21 cellular contexts compared by ENCODE assay signal in the genomic region with DNA sequence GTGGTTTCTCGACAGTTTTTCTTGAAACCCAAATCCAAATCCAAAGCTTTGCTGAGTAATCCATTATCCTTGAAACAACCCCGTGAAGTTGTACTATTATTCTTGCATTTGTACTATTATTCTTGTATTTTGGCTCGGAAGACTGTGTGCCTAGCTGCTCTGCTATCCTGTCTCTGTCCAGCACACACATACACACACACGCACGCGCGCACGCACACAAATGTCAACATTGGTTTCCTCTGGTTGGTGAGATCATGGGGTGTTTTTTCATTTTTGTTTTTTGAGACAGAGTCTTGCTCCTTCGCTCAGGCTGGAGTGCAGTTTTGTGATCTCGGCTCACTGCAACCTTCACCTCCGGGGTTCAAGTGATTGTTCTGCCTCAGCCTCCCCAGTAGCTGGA. TPM values are rescaled to one million over a fixed set of nuclear protein-coding genes. Genes with fewer than 3 reads are reported as not detected.
DNase-seq lines count a peak whose midpoint lies in the region; ATAC-seq, FAIRE-seq and TF ChIP-seq lines count a peak whose summit lies in the region.
"Had no signal": no experiment of that assay in that cellular context is flagged by ENCODE, and none has a peak within 500 bp of the region (broad histone marks: within the 10 kb centered on the region; RNA-seq: fewer than 3 reads in every experiment).

No MANE protein-coding gene starts in this region.

- no peak for TF ChIP-seq POLR2A in A549 (IDR thresholded peaks at IDR 0.05; ENCODE audit: low read length)

- no peak for TF ChIP-seq EP300 in A549 (IDR thresholded peaks at IDR 0.05)

- no peak overlapping the region for H3K4me3 ChIP-seq in A549
- H3K4me3 ChIP-seq in HEK293 (ENCODE audit: low read depth, low read length), result no peak overlapping the region
- no peak overlapping the region for H3K4me3 ChIP-seq in hepatocyte
- H3K4me3 ChIP-seq: HAP-1 had no signal

- H3K9me3 ChIP-seq in A549 (no peaks in the 10 kb centered on the region), HEK293 (ENCODE audit: control insufficient read depth, insufficient read depth, low read depth, low read length) (no peaks in the 10 kb centered on the region), hepatocyte (ENCODE audit: low read depth) (no peaks in the 10 kb centered on the region)
- H3K9me3 ChIP-seq: HAP-1 had no signal

- no peak for ATAC-seq in A549
- ATAC-seq in GM19023 (IDR thresholded peaks at IDR 0.05; ENCODE audit: unreplicated experiment), result no peak

- H3K79me2 ChIP-seq in hepatocyte, result no peaks in the 10 kb centered on the region

- TF ChIP-seq RAD21 in A549 (conservative IDR thresholded peaks at IDR 0.05 in 1 of 2, IDR thresholded peaks at IDR 0.05 in 1 of 2), result no peak

- no peak for FAIRE-seq in A549 (lab: Jason Lieb, UNC)
- FAIRE-seq: G401.6, GM12892, GM19239, H54 had no signal

- peaks cover 8% of the 10 kb centered on the region for H3K27me3 ChIP-seq in hepatocyte

- TF ChIP-seq CTCF in A549 (IDR thresholded peaks at IDR 0.05) (no peak), HEK293 (tag by site-specific recombination; IDR thresholded peaks at IDR 0.05) (no peak), hepatocyte (IDR thresholded peaks at IDR 0.05; ENCODE audit: poor library complexity) (no peak)

- no peaks in the 10 kb centered on the region for H3K36me3 ChIP-seq in HEK293 (ENCODE audit: control insufficient read depth in 2 of 2, insufficient read depth in 1 of 2, low read length in 2 of 2)
- no peaks in the 10 kb centered on the region for H3K36me3 ChIP-seq in hepatocyte (replicated peaks; ENCODE audit: insufficient read depth, low read depth)
- H3K36me3 ChIP-seq: HAP-1 had no signal

- 68% methylated on average over 11 of the region's 11 CpGs for WGBS in A549 (ENCODE audit: missing lambda C conversion rate)
- WGBS in hepatocyte (ENCODE audit: low lambda C conversion rate, missing lambda C conversion rate), result 87% methylated on average over 11 of the region's 11 CpGs

- no peak overlapping the region for H2AFZ ChIP-seq in hepatocyte

- CTCF ChIA-PET in A549 (lab: Yijun Ruan, JAX), result interaction anchor here (0.9 to 13.0 kb wide), 7 partner anchors 10 to 202 kb away, joined by 3 to 121 read pairs (median 5); partner anchors contain the start of gene ACP4
- CTCF ChIA-PET in HEK293 (lab: Yijun Ruan, JAX), result interaction anchor here (0.6 to 2.4 kb wide), 8 partner anchors 11 to 779 kb away, joined by 3 to 10 read pairs (median 4); no protein-coding TSS in a partner anchor

- H4K20me1 ChIP-seq in hepatocyte (ENCODE audit: insufficient read depth, poor library complexity, severe bottlenecking), result no peaks in the 10 kb centered on the region

- H3K9me2 ChIP-seq in hepatocyte (replicated peaks; ENCODE audit: insufficient read depth), result no peaks in the 10 kb centered on the region

- H3K27ac ChIP-seq in A549, result no peak overlapping the region
- H3K27ac ChIP-seq in HEK293 (ENCODE audit: extremely low read depth, low read depth, low read length), result no peak overlapping the region
- H3K27ac ChIP-seq in hepatocyte, result no peak overlapping the region

- H3K4me2 ChIP-seq in A549 (no peak overlapping the region), hepatocyte (no peak overlapping the region)

- POLR2A ChIA-PET in A549 (lab: Yijun Ruan, JAX) (interaction anchor here (1.1 kb wide), 1 partner anchor 122 kb away, joined by 4 read pairs; no protein-coding TSS in a partner anchor), HEK293 (lab: Yijun Ruan, JAX) (no interaction called here)

- H3K4me1 ChIP-seq in A549 (peaks cover 14% of the 10 kb centered on the region; the same call in 1 of the 3 replicates), HEK293 (ENCODE audit: control insufficient read depth, insufficient read depth, low read length) (peaks cover 3% of the 10 kb centered on the region), hepatocyte (ENCODE audit: insufficient read depth) (no peaks in the 10 kb centered on the region)
- H3K4me1 ChIP-seq: HAP-1 had no signal

- DNase-seq in A549 (ENCODE audit: low read depth in 1 of 2, low spot score in 1 of 2), result no peak
- no peak for DNase-seq in ureter (ENCODE audit: low spot score)
- DNase-seq in hepatocyte (ENCODE audit: low spot score), result no peak
- DNase-seq: 8988T; C1 segment of cervical spinal cord; Calu3; CD4-positive, alpha-beta memory T cell; COR-L47; DMS53; DMS79 treated with DMSO at 0.1 percent for 48 hours; GOT3 had no signal

TF ChIP-seq in A549, 52 proteins besides CTCF, POLR2A, EP300 and RAD21:
- TF ChIP-seq JUNB (IDR thresholded peaks at IDR 0.05) (peak; percentile 5; the same call in 1 of the 2 replicates), RNF2 (IDR thresholded peaks at IDR 0.05; ENCODE audit: borderline replicate concordance, low read depth) (no peak)

TF ChIP-seq in PFSK-1, 5 proteins besides CTCF, POLR2A, EP300 and RAD21 (continues in another document):
- TF ChIP-seq FOXP2 (optimal IDR thresholded peaks at IDR 0.05; ENCODE audit: borderline replicate concordance, extremely low read depth, extremely low read length, insufficient read depth), result no peak
- peak; percentile 56 to 86 for TF ChIP-seq REST (IDR thresholded peaks at IDR 0.05; ENCODE audit: insufficient read depth in 1 of 2, low read depth in 2 of 2, low read length in 2 of 2)

RNA-seq across cellular contexts. Expression of gene KLK4, which starts 14.9 kb away (rescaled TPM):
- polyA plus RNA-seq in A549 (2011; rRNA removed), result not detected in 2 replicates
- not detected in 2 replicates for polyA plus RNA-seq in A549 (2012; cell fraction: cytosol; rRNA removed)
- 0.23 TPM in 1 of 2 replicates, not detected in the other for polyA plus RNA-seq in A549 (2012; cell fraction: nucleus; rRNA removed)
- not detected in 3 replicates for polyA plus RNA-seq in A549 (2017; fragmentation: RNase III; extraction: RNeasy Plus Mini Kit Qiagen cat#74134 plus additional on column Dnase treatment)
- not detected in 2 replicates for polyA minus RNA-seq in A549 (2011; rRNA and poly(A)+ RNA removed)
- polyA plus RNA-seq in PFSK-1 (2012; ENCODE audit: insufficient read length, low read depth), result 0.60 TPM
- not detected for total RNA-seq in ureter
- total RNA-seq in hepatocyte, result not detected in 2 replicates
- polyA plus RNA-seq in hepatocyte, result 0.28 and 0.33 TPM in 2 replicates
- total RNA-seq: A673; Calu3; CD4-positive, alpha-beta memory T cell had no signal
- polyA plus RNA-seq: BJ; CD4-positive, alpha-beta memory T cell had no signal

RNA-seq across cellular contexts. Expression of gene KLK5, which starts 26.7 kb away (rescaled TPM):
- polyA plus RNA-seq in A549 (2011; rRNA removed) (not detected in 2 replicates), A549 (2017; fragmentation: RNase III; extraction: RNeasy Plus Mini Kit Qiagen cat#74134 plus additional on column Dnase treatment) (not detected in 3 replicates), hepatocyte (0.24 TPM in 1 of 2 replicates, not detected in the other)
- 0.04 TPM in 1 of 2 replicates, not detected in the other for polyA plus RNA-seq in A549 (2012; cell fraction: cytosol; rRNA removed)
- polyA plus RNA-seq in A549 (2012; cell fraction: nucleus; rRNA removed), result not detected in 2 replicates
- not detected in 2 replicates for polyA minus RNA-seq in A549 (2011; rRNA and poly(A)+ RNA removed)
- polyA plus RNA-seq in PFSK-1 (2012; ENCODE audit: insufficient read length, low read depth), result not detected
- total RNA-seq in ureter (not detected), hepatocyte (not detected in 2 replicates)
- total RNA-seq: A673; CD4-positive, alpha-beta memory T cell had no signal
- polyA plus RNA-seq: BJ; CD4-positive, alpha-beta memory T cell had no signal

RNA-seq across cellular contexts. Expression of gene KLK6, which starts 43.2 kb away (rescaled TPM):
- polyA plus RNA-seq in A549 (2011; rRNA removed) (0.13 TPM in 2 replicates), A549 (2017; fragmentation: RNase III; extraction: RNeasy Plus Mini Kit Qiagen cat#74134 plus additional on column Dnase treatment) (not detected in 3 replicates), hepatocyte (5.4 and 7.6 TPM in 2 replicates)
- polyA plus RNA-seq in A549 (2012; cell fraction: cytosol; rRNA removed), result 0.05 TPM in 1 of 2 replicates, not detected in the other
- 0.04 TPM in 1 of 2 replicates, not detected in the other for polyA plus RNA-seq in A549 (2012; cell fraction: nucleus; rRNA removed)
- polyA minus RNA-seq in A549 (2011; rRNA and poly(A)+ RNA removed), result not detected in 2 replicates
- not detected for polyA plus RNA-seq in PFSK-1 (2012; ENCODE audit: insufficient read length, low read depth)
- total RNA-seq in ureter (not detected), hepatocyte (1.1 and 2.0 TPM in 2 replicates)
- total RNA-seq: A673; CD4-positive, alpha-beta memory T cell had no signal
- polyA plus RNA-seq: BJ; CD4-positive, alpha-beta memory T cell had no signal

RNA-seq across cellular contexts. Expression of gene KLK2, which starts 52.9 kb away (rescaled TPM):
- polyA plus RNA-seq in A549 (2011; rRNA removed) (0.42 and 0.49 TPM in 2 replicates), A549 (2017; fragmentation: RNase III; extraction: RNeasy Plus Mini Kit Qiagen cat#74134 plus additional on column Dnase treatment) (0.14 to 0.36 TPM (median 0.21 TPM) in 3 replicates), hepatocyte (not detected in 2 replicates)
- 0.08 and 0.22 TPM in 2 replicates for polyA plus RNA-seq in A549 (2012; cell fraction: cytosol; rRNA removed)
- 0.62 and 1.2 TPM in 2 replicates for polyA plus RNA-seq in A549 (2012; cell fraction: nucleus; rRNA removed)
- 0.92 and 1.2 TPM in 2 replicates for polyA minus RNA-seq in A549 (2011; rRNA and poly(A)+ RNA removed)
- not detected for polyA plus RNA-seq in PFSK-1 (2012; ENCODE audit: insufficient read length, low read depth)
- total RNA-seq in ureter (not detected), hepatocyte (not detected in 2 replicates)
- total RNA-seq: A673; Calu3; CD4-positive, alpha-beta memory T cell had no signal
- polyA plus RNA-seq: BJ; CD4-positive, alpha-beta memory T cell had no signal

RNA-seq across cellular contexts. Expression of gene KLK7, which starts 57.6 kb away (rescaled TPM):
- polyA plus RNA-seq in A549 (2011; rRNA removed), result not detected in 2 replicates
- not detected in 2 replicates for polyA plus RNA-seq in A549 (2012; cell fraction: cytosol; rRNA removed)
- polyA plus RNA-seq in A549 (2012; cell fraction: nucleus; rRNA removed), result not detected in 2 replicates
- polyA plus RNA-seq in A549 (2017; fragmentation: RNase III; extraction: RNeasy Plus Mini Kit Qiagen cat#74134 plus additional on column Dnase treatment), result not detected in 3 replicates
- not detected in 2 replicates for polyA minus RNA-seq in A549 (2011; rRNA and poly(A)+ RNA removed)
- not detected for polyA plus RNA-seq in PFSK-1 (2012; ENCODE audit: insufficient read length, low read depth)
- total RNA-seq in ureter, result not detected
- 0.20 and 3.9 TPM in 2 replicates for total RNA-seq in hepatocyte
- polyA plus RNA-seq in hepatocyte, result 1.1 and 2.8 TPM in 2 replicates
- total RNA-seq: A673; CD4-positive, alpha-beta memory T cell had no signal
- polyA plus RNA-seq: BJ; CD4-positive, alpha-beta memory T cell had no signal

Comparison
In these comparisons a context has a peak if more than half of its experiments do, and no peak if none do; other contexts are left out.
1. Of the 5 proteins assayed by ChIP-seq in both HEK293 and A549: peak only in HEK293: REST; only in A549: none; in both: none; in neither: 4.